Comparison of ENCODE assay signal across 41 cellular contexts in genomic region chr4:42328978-42329377, GRCh38.
"Had no signal": no experiment of that assay in that cellular context is flagged by ENCODE, and none has a peak within 500 bp of the region (broad histone marks: within the 10 kb centered on the region; RNA-seq: fewer than 3 reads in every experiment).

No MANE protein-coding gene starts in this region.

- H3K9me3 ChIP-seq: adrenal gland, ascending aorta, body of pancreas, breast epithelium had no signal

- H3K4me3 ChIP-seq: adrenal gland, ascending aorta, body of pancreas, breast epithelium, cardiac muscle cell had no signal

- H3K36me3 Mint-ChIP-seq: activated naive CD4-positive, alpha-beta T cell treated with anti-CD3 and anti-CD28 coated beads, Interleukin-2, amount 10 ng/mL, durations not matched to agents 7 days and 5 days; activated naive CD4-positive, alpha-beta T cell treated with anti-CD3 and anti-CD28 coated beads, Interleukin-2, amount 50 U/mL, for 24 hours; activated naive CD4-positive, alpha-beta T cell treated with anti-CD3 and anti-CD28 coated beads, Interleukin-2, amount 50 U/mL, for 72 hours; activated naive CD8-positive, alpha-beta T cell; activated naive CD8-positive, alpha-beta T cell treated with anti-CD3 and anti-CD28 coated beads for 36 hours; activated naive CD8-positive, alpha-beta T cell treated with anti-CD3 and anti-CD28 coated beads, Interleukin-2, amount 10 ng/mL, durations not matched to agents 7 days and 5 days; brain had no signal

- H3K4me1 Mint-ChIP-seq: activated naive CD4-positive, alpha-beta T cell treated with anti-CD3 and anti-CD28 coated beads, Interleukin-2, amount 10 ng/mL, durations not matched to agents 7 days and 5 days; activated naive CD4-positive, alpha-beta T cell treated with anti-CD3 and anti-CD28 coated beads, Interleukin-2, amount 50 U/mL, for 24 hours; activated naive CD8-positive, alpha-beta T cell treated with anti-CD3 and anti-CD28 coated beads for 36 hours; activated naive CD8-positive, alpha-beta T cell treated with anti-CD3 and anti-CD28 coated beads, Interleukin-2, amount 10 ng/mL, durations not matched to agents 7 days and 5 days; activated naive CD8-positive, alpha-beta T cell treated with anti-CD3 and anti-CD28 coated beads, Interleukin-2, amount 50 U/mL, for 24 hours; activated T-helper 17 cell treated with anti-CD3 and anti-CD28 coated beads, Interleukin-2, amount 50 U/mL, for 72 hours; brain; central memory CD8-positive, alpha-beta T cell had no signal

- H3K27me3 Mint-ChIP-seq: brain had no signal

- H3K9me3 Mint-ChIP-seq: activated naive CD4-positive, alpha-beta T cell treated with anti-CD3 and anti-CD28 coated beads, Interleukin-2, amount 10 ng/mL, durations not matched to agents 7 days and 5 days; activated naive CD4-positive, alpha-beta T cell treated with anti-CD3 and anti-CD28 coated beads, Interleukin-2, amount 50 U/mL, for 24 hours; activated naive CD4-positive, alpha-beta T cell treated with anti-CD3 and anti-CD28 coated beads, Interleukin-2, amount 50 U/mL, for 72 hours; activated naive CD8-positive, alpha-beta T cell treated with anti-CD3 and anti-CD28 coated beads for 36 hours; activated naive CD8-positive, alpha-beta T cell treated with anti-CD3 and anti-CD28 coated beads, Interleukin-2, amount 10 ng/mL, durations not matched to agents 7 days and 5 days; activated naive CD8-positive, alpha-beta T cell treated with anti-CD3 and anti-CD28 coated beads, Interleukin-2, amount 50 U/mL, for 24 hours; activated T-cell treated with anti-CD3 and anti-CD28 coated beads, Interleukin-2, amount 50 U/mL, for 24 hours; activated T-cell treated with anti-CD3 and anti-CD28 coated beads, Interleukin-2, amount 50 U/mL, for 4 hours; activated T-cell treated with anti-CD3 and anti-CD28 coated beads, Interleukin-2, amount 50 U/mL, for 72 hours; activated T-helper 1 cell treated with anti-CD3 and anti-CD28 coated beads, Interleukin-12 subunit alpha, Interleukin-12 subunit beta, Interleukin-2, Interleukin-4 antibody, amounts not matched to agents 30 ng/mL and 10 ng/mL and 1 ng/mL, durations not matched to agents 14 hours and 24 hours and 36 hours; activated T-helper 17 cell treated with anti-CD3 and anti-CD28 coated beads, Interleukin-2, amount 50 U/mL, for 72 hours; activated T-helper 2 cell treated with anti-CD3 and anti-CD28 coated beads, Interferon-gamma antibody, Interleukin-2, Interleukin-4, amounts not matched to agents 10 μg/mL and 5 μg/mL and 100 μg/mL, durations not matched to agents 14 hours and 24 hours and 36 hours; central memory CD8-positive, alpha-beta T cell had no signal

- H3K4me1 ChIP-seq: adrenal gland, ascending aorta, body of pancreas, breast epithelium had no signal

- FAIRE-seq: astrocyte, bronchial epithelial cell had no signal

- DNase-seq: activated effector memory CD4-positive, alpha-beta T cell treated with anti-CD3 and anti-CD28 coated beads, Interleukin-2, amount 50 U/mL, for 16 hours; activated effector memory CD4-positive, alpha-beta T cell treated with Interleukin-2 at 50 U/mL for 16 hours; activated gamma-delta T cell; activated gamma-delta T cell treated with Interleukin-2 at 50 U/mL for 16 hours; activated naive CD4-positive, alpha-beta T cell; activated naive CD4-positive, alpha-beta T cell treated with anti-CD3 and anti-CD28 coated beads for 36 hours; activated naive CD4-positive, alpha-beta T cell treated with anti-CD3 and anti-CD28 coated beads, Interleukin-2, amount 10 ng/mL, durations not matched to agents 7 days and 5 days; activated naive CD4-positive, alpha-beta T cell treated with anti-CD3 and anti-CD28 coated beads, Interleukin-2, amount 50 U/mL, for 16 hours; activated naive CD4-positive, alpha-beta T cell treated with Interleukin-2 at 50 U/mL for 16 hours; activated naive CD8-positive, alpha-beta T cell treated with anti-CD3 and anti-CD28 coated beads for 36 hours; activated naive CD8-positive, alpha-beta T cell treated with anti-CD3 and anti-CD28 coated beads, Interleukin-2, amount 10 ng/mL, durations not matched to agents 7 days and 5 days; activated naive CD8-positive, alpha-beta T cell treated with anti-CD3 and anti-CD28 coated beads, Interleukin-2, amount 50 U/mL, for 24 hours; activated T-cell treated with anti-CD3 and anti-CD28 coated beads for 4 hours; activated T-cell treated with anti-CD3 and anti-CD28 coated beads, Interleukin-2, amount 50 U/mL, for 1 hour; activated T-cell treated with anti-CD3 and anti-CD28 coated beads, Interleukin-2, amount 50 U/mL, for 24 hours; activated T-cell treated with anti-CD3 and anti-CD28 coated beads, Interleukin-2, amount 50 U/mL, for 4 hours; activated T-cell treated with anti-CD3 and anti-CD28 coated beads, Interleukin-2, amount 50 U/mL, for 48 hours; activated T-cell treated with anti-CD3 and anti-CD28 coated beads, Interleukin-2, amount 50 U/mL, for 72 hours; adrenal gland; amniotic stem cell; amygdala; anterior cingulate cortex; aorta; body of pancreas; brain microvascular endothelial cell; caudate nucleus; central memory CD4-positive, alpha-beta T cell; cerebellar nuclear complex had no signal

- H3K4me3 Mint-ChIP-seq: activated naive CD4-positive, alpha-beta T cell treated with anti-CD3 and anti-CD28 coated beads for 36 hours; activated naive CD4-positive, alpha-beta T cell treated with anti-CD3 and anti-CD28 coated beads, Interleukin-2, amount 10 ng/mL, durations not matched to agents 7 days and 5 days; activated naive CD4-positive, alpha-beta T cell treated with anti-CD3 and anti-CD28 coated beads, Interleukin-2, amount 50 U/mL, for 24 hours; activated naive CD8-positive, alpha-beta T cell; activated naive CD8-positive, alpha-beta T cell treated with anti-CD3 and anti-CD28 coated beads for 36 hours; activated naive CD8-positive, alpha-beta T cell treated with anti-CD3 and anti-CD28 coated beads, Interleukin-2, amount 10 ng/mL, durations not matched to agents 7 days and 5 days; activated naive CD8-positive, alpha-beta T cell treated with anti-CD3 and anti-CD28 coated beads, Interleukin-2, amount 50 U/mL, for 24 hours; activated T-cell treated with anti-CD3 and anti-CD28 coated beads, Interleukin-2, amount 50 U/mL, for 24 hours; activated T-cell treated with anti-CD3 and anti-CD28 coated beads, Interleukin-2, amount 50 U/mL, for 4 hours; activated T-cell treated with anti-CD3 and anti-CD28 coated beads, Interleukin-2, amount 50 U/mL, for 72 hours; activated T-helper 1 cell treated with anti-CD3 and anti-CD28 coated beads, Interleukin-12 subunit alpha, Interleukin-12 subunit beta, Interleukin-2, Interleukin-4 antibody, amounts not matched to agents 30 ng/mL and 10 ng/mL and 1 ng/mL, durations not matched to agents 14 hours and 24 hours and 36 hours; activated T-helper 17 cell treated with anti-CD3 and anti-CD28 coated beads, Interleukin-2, amount 50 U/mL, for 72 hours; brain; central memory CD8-positive, alpha-beta T cell had no signal

- H3K27me3 ChIP-seq: adrenal gland, ascending aorta, body of pancreas, brain microvascular endothelial cell, breast epithelium, cardiac muscle cell had no signal

- H3K27ac ChIP-seq: adrenal gland, ascending aorta, body of pancreas, brain microvascular endothelial cell, breast epithelium, cardiac muscle cell had no signal

- H3K36me3 ChIP-seq: adrenal gland, ascending aorta, brain microvascular endothelial cell, breast epithelium, cardiac muscle cell had no signal

- H3K27ac Mint-ChIP-seq: activated naive CD4-positive, alpha-beta T cell treated with anti-CD3 and anti-CD28 coated beads for 36 hours; activated naive CD4-positive, alpha-beta T cell treated with anti-CD3 and anti-CD28 coated beads, Interleukin-2, amount 10 ng/mL, durations not matched to agents 7 days and 5 days; activated naive CD4-positive, alpha-beta T cell treated with anti-CD3 and anti-CD28 coated beads, Interleukin-2, amount 50 U/mL, for 24 hours; activated naive CD4-positive, alpha-beta T cell treated with anti-CD3 and anti-CD28 coated beads, Interleukin-2, amount 50 U/mL, for 72 hours; activated naive CD8-positive, alpha-beta T cell; activated naive CD8-positive, alpha-beta T cell treated with anti-CD3 and anti-CD28 coated beads for 36 hours; activated naive CD8-positive, alpha-beta T cell treated with anti-CD3 and anti-CD28 coated beads, Interleukin-2, amount 10 ng/mL, durations not matched to agents 7 days and 5 days; activated naive CD8-positive, alpha-beta T cell treated with anti-CD3 and anti-CD28 coated beads, Interleukin-2, amount 50 U/mL, for 24 hours; activated T-cell treated with anti-CD3 and anti-CD28 coated beads, Interleukin-2, amount 50 U/mL, for 24 hours; activated T-cell treated with anti-CD3 and anti-CD28 coated beads, Interleukin-2, amount 50 U/mL, for 72 hours; activated T-helper 1 cell treated with anti-CD3 and anti-CD28 coated beads, Interleukin-12 subunit alpha, Interleukin-12 subunit beta, Interleukin-2, Interleukin-4 antibody, amounts not matched to agents 30 ng/mL and 10 ng/mL and 1 ng/mL, durations not matched to agents 14 hours and 24 hours and 36 hours; activated T-helper 17 cell treated with anti-CD3 and anti-CD28 coated beads, Interleukin-2, amount 50 U/mL, for 72 hours; activated T-helper 2 cell treated with anti-CD3 and anti-CD28 coated beads, Interferon-gamma antibody, Interleukin-2, Interleukin-4, amounts not matched to agents 10 μg/mL and 5 μg/mL and 100 μg/mL, durations not matched to agents 14 hours and 24 hours and 36 hours; brain had no signal

- ATAC-seq: activated naive CD4-positive, alpha-beta T cell treated with anti-CD3 and anti-CD28 coated beads, Interleukin-2, amount 50 U/mL, for 72 hours; activated naive CD8-positive, alpha-beta T cell treated with anti-CD3 and anti-CD28 coated beads, Interleukin-2, amount 50 U/mL, for 24 hours; activated T-cell treated with anti-CD3 and anti-CD28 coated beads, Interleukin-2, amount 50 U/mL, for 4 hours; activated T-cell treated with anti-CD3 and anti-CD28 coated beads, Interleukin-2, amount 50 U/mL, for 72 hours; activated T-helper 17 cell treated with anti-CD3 and anti-CD28 coated beads, Interleukin-2, amount 50 U/mL, for 72 hours; body of pancreas had no signal
